8 cellular contexts compared by ENCODE assay signal in the genomic region with DNA sequence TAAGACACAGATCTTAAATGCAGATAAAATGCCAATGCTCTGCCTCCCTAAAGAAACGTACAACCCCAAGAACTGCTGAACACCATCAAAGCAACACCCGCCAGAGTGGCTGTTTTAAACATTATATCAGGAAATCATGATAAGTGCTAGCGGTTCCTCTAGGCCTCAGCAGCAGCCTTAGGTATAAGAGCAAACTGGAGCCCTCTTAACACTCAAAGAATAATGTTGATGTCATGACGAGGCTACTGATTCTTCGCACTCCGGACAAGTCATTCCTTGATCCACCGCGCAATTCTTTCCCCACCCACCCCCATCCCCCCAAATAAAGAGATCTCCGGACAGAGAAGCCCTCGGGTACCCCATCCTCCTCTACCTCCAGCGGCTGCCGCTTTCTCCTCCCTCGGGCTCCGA. TPM values are rescaled to one million over a fixed set of nuclear protein-coding genes. Genes with fewer than 3 reads are reported as not detected.
A peak's percentile ranks its signal among the peaks of the same experiment; 100 is the strongest.
DNase-seq lines count a peak whose midpoint lies in the region; ATAC-seq and TF ChIP-seq lines count a peak whose summit lies in the region.

No MANE protein-coding gene starts in this region.

- TF ChIP-seq CTCF in HFFc6 (IDR thresholded peaks at IDR 0.05) (no peak), activated B cell treated with CpG ODN at 0.5 μM for 24 hours (IDR thresholded peaks at IDR 0.05) (no peak), foreskin fibroblast (IDR thresholded peaks at IDR 0.05; ENCODE audit: low read depth, low read length) (no peak)

- peaks cover 52% of the 10 kb centered on the region for H3K4me1 Mint-ChIP-seq in HFFc6 (ENCODE audit: low read depth)
- H3K4me1 Mint-ChIP-seq in activated B cell treated with CpG ODN at 0.5 μM for 24 hours = peaks cover 49% of the 10 kb centered on the region

- H3K27ac ChIP-seq in BLaER1 treated with 17β-estradiol and CSF1 and Interleukin-3, amounts not matched to agents 10 nM and 100 nM = peak overlapping the region; percentile 88 to 96 (median 92)
- H3K27ac ChIP-seq in rectal smooth muscle tissue (ENCODE audit: low read depth, low read length) = peak overlapping the region; percentile 86

- H4K20me1 ChIP-seq in BLaER1 treated with 17β-estradiol and CSF1 and Interleukin-3, amounts not matched to agents 10 nM and 100 nM = peaks cover 0 to 13% (median 0%) of the 10 kb centered on the region in 11 experiments; a peak in 5 of 22 replicates

- ATAC-seq in activated B cell treated with CpG ODN at 0.5 μM for 24 hours (ENCODE audit: low read depth) = no peak
- no peak for ATAC-seq in GM19467 (IDR thresholded peaks at IDR 0.05; ENCODE audit: unreplicated experiment)
- no peak for ATAC-seq in HG02623 (IDR thresholded peaks at IDR 0.05; ENCODE audit: unreplicated experiment)

- H3K9ac ChIP-seq in BLaER1 treated with 17β-estradiol and CSF1 and Interleukin-3, amounts not matched to agents 10 nM and 100 nM = peak overlapping the region; percentile 89 to 96 (median 94)
- H3K9ac ChIP-seq in rectal smooth muscle tissue (ENCODE audit: low read length) = peak overlapping the region; percentile 77

- peaks cover 6% of the 10 kb centered on the region for H3K36me3 Mint-ChIP-seq in HFFc6 (ENCODE audit: low read depth)
- H3K36me3 Mint-ChIP-seq in activated B cell treated with CpG ODN at 0.5 μM for 24 hours (ENCODE audit: low read depth) = peaks cover 8% of the 10 kb centered on the region

- DNase-seq in HFFc6 (peak; percentile 19), activated B cell treated with CpG ODN at 0.5 μM for 24 hours (no peak), foreskin fibroblast (peak in 1 of 2 donors; percentile 55), COR-L47 (lab: John Stamatoyannopoulos, UW) (no peak)

- H3K27me3 Mint-ChIP-seq in HFFc6 (ENCODE audit: insufficient read depth) (peaks cover 2% of the 10 kb centered on the region; the same call in 1 of the 2 replicates), activated B cell treated with CpG ODN at 0.5 μM for 24 hours (no peaks in the 10 kb centered on the region)

- H3K4me1 ChIP-seq in BLaER1 treated with 17β-estradiol and CSF1 and Interleukin-3, amounts not matched to agents 10 nM and 100 nM = peaks cover 21 to 53% (median 41%) of the 10 kb centered on the region in 10 experiments
- peaks cover 6% of the 10 kb centered on the region for H3K4me1 ChIP-seq in rectal smooth muscle tissue (ENCODE audit: control insufficient read depth, insufficient read depth, low read length)

- H3K9me3 ChIP-seq in BLaER1 treated with 17β-estradiol and CSF1 and Interleukin-3, amounts not matched to agents 10 nM and 100 nM (replicated peaks in 1 of 11) = no peaks in the 10 kb centered on the region

- peaks cover 0 to 14% (median 11%) of the 10 kb centered on the region in 11 experiments; a peak in 11 of 22 replicates for H3K36me3 ChIP-seq in BLaER1 treated with 17β-estradiol and CSF1 and Interleukin-3, amounts not matched to agents 10 nM and 100 nM
- H3K36me3 ChIP-seq in rectal smooth muscle tissue (ENCODE audit: control insufficient read depth, insufficient read depth, low read length) = no peaks in the 10 kb centered on the region

- peak overlapping the region; percentile 80 to 97 (median 90) for H3K4me2 ChIP-seq in BLaER1 treated with 17β-estradiol and CSF1 and Interleukin-3, amounts not matched to agents 10 nM and 100 nM

- peak overlapping the region; percentile 84 to 99 (median 92) for H3K4me3 ChIP-seq in BLaER1 treated with 17β-estradiol and CSF1 and Interleukin-3, amounts not matched to agents 10 nM and 100 nM
- H3K4me3 ChIP-seq in foreskin fibroblast (ENCODE audit: low read depth in 1 of 2, low read length in 2 of 2) = peak overlapping the region; percentile 67 to 83
- H3K4me3 ChIP-seq in rectal smooth muscle tissue (ENCODE audit: low read length) = peak overlapping the region; percentile 87

- CTCF ChIA-PET in activated B cell treated with CpG ODN at 0.5 μM for 24 hours (lab: Charles Lee) = interaction anchor here (0.7 kb wide), 1 partner anchor 116 kb away, joined by 3 read pairs; no protein-coding TSS in a partner anchor

- H3K9me3 Mint-ChIP-seq in HFFc6 = no peaks in the 10 kb centered on the region
- H3K9me3 Mint-ChIP-seq in activated B cell treated with CpG ODN at 0.5 μM for 24 hours = no peaks in the 10 kb centered on the region

- intact Hi-C loops in activated B cell treated with CpG ODN at 0.5 μM for 24 hours (cut with micrococcal nuclease) = loop anchor here (1.0 to 5.0 kb wide), 4 partner anchors 109 to 636 kb away; partner anchors contain the start of gene HPSE

- H3K4me3 Mint-ChIP-seq in HFFc6 = peak overlapping the region; percentile 99
- H3K4me3 Mint-ChIP-seq in activated B cell treated with CpG ODN at 0.5 μM for 24 hours = peak overlapping the region; percentile 95

- H3K27me3 ChIP-seq in BLaER1 treated with 17β-estradiol and CSF1 and Interleukin-3, amounts not matched to agents 10 nM and 100 nM = no peaks in the 10 kb centered on the region
- no peaks in the 10 kb centered on the region for H3K27me3 ChIP-seq in rectal smooth muscle tissue (ENCODE audit: control insufficient read depth, insufficient read depth, low read length)

- POLR2A ChIA-PET in activated B cell treated with CpG ODN at 0.5 μM for 24 hours (lab: Charles Lee) = interaction anchor here (0.6 to 4.4 kb wide), 6 partner anchors 10 to 274 kb away, joined by 3 to 63 read pairs (median 10); partner anchors contain the start of genes COPS4, COQ2 and THAP9

- H3K27ac Mint-ChIP-seq in HFFc6 (peak overlapping the region; percentile 92), activated B cell treated with CpG ODN at 0.5 μM for 24 hours (peak overlapping the region; percentile 93)

RNA-seq across cellular contexts. Expression of gene LIN54, which starts 0.5 kb away (rescaled TPM):
- total RNA-seq in HFFc6 (2021; fragmentation: NEBNext Ultra II Directional; extraction: Animal tissue kit (Norgen Biotek cat#: 25700)) = 10 to 100 TPM; 13.8 to 20.5 (median 18.6) TPM
- total RNA-seq in activated B cell treated with CpG ODN at 0.5 μM for 24 hours = 10.4 and 12.1 TPM in 2 replicates

RNA-seq across cellular contexts. Expression of gene COPS4, which starts 24.9 kb away (rescaled TPM):
- total RNA-seq in HFFc6 (2021; fragmentation: NEBNext Ultra II Directional; extraction: Animal tissue kit (Norgen Biotek cat#: 25700)) = 10 to 100 TPM; 56.4 to 73.6 (median 69.2) TPM
- 32.7 and 36.7 TPM in 2 replicates for total RNA-seq in activated B cell treated with CpG ODN at 0.5 μM for 24 hours
